ENCODE assay signal across 1 cellular context in the genomic region with DNA sequence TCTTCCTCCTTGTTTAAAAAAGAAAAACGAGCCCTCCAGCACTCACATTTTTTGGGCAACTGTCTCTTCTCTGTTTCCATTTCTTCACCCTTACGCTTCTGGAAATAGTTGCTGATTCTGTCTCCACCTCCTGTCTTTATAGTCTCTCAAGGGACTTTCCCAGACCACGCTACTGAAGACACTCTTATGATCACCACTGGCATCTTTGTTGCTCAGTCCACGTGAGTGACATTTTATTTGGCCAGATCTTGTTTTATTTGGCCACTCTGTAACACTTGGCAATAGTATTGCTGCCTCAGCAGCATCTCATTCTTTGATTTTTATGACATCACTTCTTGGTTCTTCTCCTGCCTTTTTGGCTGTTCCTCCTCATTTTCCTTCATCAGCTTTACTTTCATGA.
TF ChIP-seq lines count a peak whose summit lies in the region.

No MANE protein-coding gene starts in this region.

TF ChIP-seq in GM23338, 12 proteins besides CTCF, POLR2A, EP300 and RAD21:
- TF ChIP-seq POLR2AphosphoS5 (IDR thresholded peaks at IDR 0.05; ENCODE audit: low read depth) (no peak), ZNF331 (CRISPR knock-in tag; IDR thresholded peaks at IDR 0.05; ENCODE audit: low read depth) (no peak), STAT1 (IDR thresholded peaks at IDR 0.05; ENCODE audit: unreplicated experiment) (no peak)
- TF ChIP-seq, protein P1, sequence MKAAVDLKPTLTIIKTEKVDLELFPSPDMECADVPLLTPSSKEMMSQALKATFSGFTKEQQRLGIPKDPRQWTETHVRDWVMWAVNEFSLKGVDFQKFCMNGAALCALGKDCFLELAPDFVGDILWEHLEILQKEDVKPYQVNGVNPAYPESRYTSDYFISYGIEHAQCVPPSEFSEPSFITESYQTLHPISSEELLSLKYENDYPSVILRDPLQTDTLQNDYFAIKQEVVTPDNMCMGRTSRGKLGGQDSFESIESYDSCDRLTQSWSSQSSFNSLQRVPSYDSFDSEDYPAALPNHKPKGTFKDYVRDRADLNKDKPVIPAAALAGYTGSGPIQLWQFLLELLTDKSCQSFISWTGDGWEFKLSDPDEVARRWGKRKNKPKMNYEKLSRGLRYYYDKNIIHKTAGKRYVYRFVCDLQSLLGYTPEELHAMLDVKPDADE (IDR thresholded peaks at IDR 0.05): no peak
